1 cellular context compared by ENCODE assay signal in genomic region chr7:101563933-101564777, GRCh38.
TF ChIP-seq lines count a peak whose summit lies in the region.

No MANE protein-coding gene starts in this region.

TF ChIP-seq in GM23338, 12 proteins besides CTCF, POLR2A, EP300 and RAD21 (continued from another document):
- TF ChIP-seq, protein P1, sequence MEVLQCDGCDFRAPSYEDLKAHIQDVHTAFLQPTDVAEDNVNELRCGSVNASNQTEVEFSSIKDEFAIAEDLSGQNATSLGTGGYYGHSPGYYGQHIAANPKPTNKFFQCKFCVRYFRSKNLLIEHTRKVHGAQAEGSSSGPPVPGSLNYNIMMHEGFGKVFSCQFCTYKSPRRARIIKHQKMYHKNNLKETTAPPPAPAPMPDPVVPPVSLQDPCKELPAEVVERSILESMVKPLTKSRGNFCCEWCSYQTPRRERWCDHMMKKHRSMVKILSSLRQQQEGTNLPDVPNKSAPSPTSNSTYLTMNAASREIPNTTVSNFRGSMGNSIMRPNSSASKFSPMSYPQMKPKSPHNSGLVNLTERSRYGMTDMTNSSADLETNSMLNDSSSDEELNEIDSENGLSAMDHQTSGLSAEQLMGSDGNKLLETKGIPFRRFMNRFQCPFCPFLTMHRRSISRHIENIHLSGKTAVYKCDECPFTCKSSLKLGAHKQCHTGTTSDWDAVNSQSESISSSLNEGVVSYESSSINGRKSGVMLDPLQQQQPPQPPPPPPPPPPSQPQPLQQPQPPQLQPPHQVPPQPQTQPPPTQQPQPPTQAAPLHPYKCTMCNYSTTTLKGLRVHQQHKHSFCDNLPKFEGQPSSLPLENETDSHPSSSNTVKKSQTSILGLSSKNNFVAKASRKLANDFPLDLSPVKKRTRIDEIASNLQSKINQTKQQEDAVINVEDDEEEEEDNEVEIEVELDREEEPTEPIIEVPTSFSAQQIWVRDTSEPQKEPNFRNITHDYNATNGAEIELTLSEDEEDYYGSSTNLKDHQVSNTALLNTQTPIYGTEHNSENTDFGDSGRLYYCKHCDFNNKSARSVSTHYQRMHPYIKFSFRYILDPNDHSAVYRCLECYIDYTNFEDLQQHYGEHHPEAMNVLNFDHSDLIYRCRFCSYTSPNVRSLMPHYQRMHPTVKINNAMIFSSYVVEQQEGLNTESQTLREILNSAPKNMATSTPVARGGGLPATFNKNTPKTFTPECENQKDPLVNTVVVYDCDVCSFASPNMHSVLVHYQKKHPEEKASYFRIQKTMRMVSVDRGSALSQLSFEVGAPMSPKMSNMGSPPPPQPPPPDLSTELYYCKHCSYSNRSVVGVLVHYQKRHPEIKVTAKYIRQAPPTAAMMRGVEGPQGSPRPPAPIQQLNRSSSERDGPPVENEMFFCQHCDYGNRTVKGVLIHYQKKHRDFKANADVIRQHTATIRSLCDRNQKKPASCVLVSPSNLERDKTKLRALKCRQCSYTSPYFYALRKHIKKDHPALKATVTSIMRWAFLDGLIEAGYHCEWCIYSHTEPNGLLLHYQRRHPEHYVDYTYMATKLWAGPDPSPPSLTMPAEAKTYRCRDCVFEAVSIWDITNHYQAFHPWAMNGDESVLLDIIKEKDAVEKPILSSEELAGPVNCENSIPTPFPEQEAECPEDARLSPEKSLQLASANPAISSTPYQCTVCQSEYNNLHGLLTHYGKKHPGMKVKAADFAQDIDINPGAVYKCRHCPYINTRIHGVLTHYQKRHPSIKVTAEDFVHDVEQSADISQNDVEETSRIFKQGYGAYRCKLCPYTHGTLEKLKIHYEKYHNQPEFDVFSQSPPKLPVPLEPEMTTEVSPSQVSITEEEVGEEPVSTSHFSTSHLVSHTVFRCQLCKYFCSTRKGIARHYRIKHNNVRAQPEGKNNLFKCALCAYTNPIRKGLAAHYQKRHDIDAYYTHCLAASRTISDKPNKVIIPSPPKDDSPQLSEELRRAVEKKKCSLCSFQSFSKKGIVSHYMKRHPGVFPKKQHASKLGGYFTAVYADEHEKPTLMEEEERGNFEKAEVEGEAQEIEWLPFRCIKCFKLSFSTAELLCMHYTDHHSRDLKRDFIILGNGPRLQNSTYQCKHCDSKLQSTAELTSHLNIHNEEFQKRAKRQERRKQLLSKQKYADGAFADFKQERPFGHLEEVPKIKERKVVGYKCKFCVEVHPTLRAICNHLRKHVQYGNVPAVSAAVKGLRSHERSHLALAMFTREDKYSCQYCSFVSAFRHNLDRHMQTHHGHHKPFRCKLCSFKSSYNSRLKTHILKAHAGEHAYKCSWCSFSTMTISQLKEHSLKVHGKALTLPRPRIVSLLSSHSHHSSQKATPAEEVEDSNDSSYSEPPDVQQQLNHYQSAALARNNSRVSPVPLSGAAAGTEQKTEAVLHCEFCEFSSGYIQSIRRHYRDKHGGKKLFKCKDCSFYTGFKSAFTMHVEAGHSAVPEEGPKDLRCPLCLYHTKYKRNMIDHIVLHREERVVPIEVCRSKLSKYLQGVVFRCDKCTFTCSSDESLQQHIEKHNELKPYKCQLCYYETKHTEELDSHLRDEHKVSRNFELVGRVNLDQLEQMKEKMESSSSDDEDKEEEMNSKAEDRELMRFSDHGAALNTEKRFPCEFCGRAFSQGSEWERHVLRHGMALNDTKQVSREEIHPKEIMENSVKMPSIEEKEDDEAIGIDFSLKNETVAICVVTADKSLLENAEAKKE (CRISPR knock-in tag; IDR thresholded peaks at IDR 0.05): no peak
TF ChIP-seq in GM23338: peak in this region for 0.
